34 cellular contexts compared by ENCODE assay signal in genomic region chr19:34856052-34856451, GRCh38.
"Had no signal": no experiment of that assay in that cellular context is flagged by ENCODE, and none has a peak within 500 bp of the region (broad histone marks: within the 10 kb centered on the region; RNA-seq: fewer than 3 reads in every experiment).

No MANE protein-coding gene starts in this region.

- DNase-seq: activated B cell treated with CpG ODN at 0.5 μM for 24 hours; activated CD4-positive, alpha-beta memory T cell treated with anti-CD3 and anti-CD28 coated beads for 36 hours; activated CD4-positive, alpha-beta memory T cell treated with anti-CD3 and anti-CD28 coated beads, Interleukin-2, amount 10 ng/mL, durations not matched to agents 7 days and 5 days; activated CD4-positive, alpha-beta T cell treated with anti-CD3 and anti-CD28 coated beads for 1 hour; activated CD4-positive, alpha-beta T cell treated with anti-CD3 and anti-CD28 coated beads for 36 hours; activated CD4-positive, alpha-beta T cell treated with anti-CD3 and anti-CD28 coated beads for 4 hours; activated CD4-positive, alpha-beta T cell treated with anti-CD3 and anti-CD28 coated beads for 48 hours; activated CD4-positive, alpha-beta T cell treated with anti-CD3 and anti-CD28 coated beads, Interleukin-2, amount 10 ng/mL, durations not matched to agents 24 days and 14 days; activated CD4-positive, alpha-beta T cell treated with anti-CD3 and anti-CD28 coated beads, Interleukin-2, amount 10 ng/mL, durations not matched to agents 7 days and 5 days; activated CD4-positive, alpha-beta T cell treated with anti-CD3 and anti-CD28 coated beads, Interleukin-2, amount 50 U/mL, for 1 hour; activated CD4-positive, alpha-beta T cell treated with anti-CD3 and anti-CD28 coated beads, Interleukin-2, amount 50 U/mL, for 4 hours; activated CD4-positive, alpha-beta T cell treated with anti-CD3 and anti-CD28 coated beads, Interleukin-2, amount 50 U/mL, for 48 hours; activated CD4-positive, CD25-positive, alpha-beta regulatory T cell; activated CD4-positive, CD25-positive, alpha-beta regulatory T cell treated with anti-CD3 and anti-CD28 coated beads, Interleukin-2, amount 50 U/mL, for 72 hours; activated CD8-positive, alpha-beta memory T cell treated with anti-CD3 and anti-CD28 coated beads for 24 hours; activated CD8-positive, alpha-beta memory T cell treated with anti-CD3 and anti-CD28 coated beads, Interleukin-2, amount 10 ng/mL, durations not matched to agents 7 days and 5 days; activated CD8-positive, alpha-beta memory T cell treated with anti-CD3 and anti-CD28 coated beads, Interleukin-2, amount 50 U/mL, for 4 hours; activated CD8-positive, alpha-beta memory T cell treated with anti-CD3 and anti-CD28 coated beads, Interleukin-2, amount 50 U/mL, for 48 hours; activated CD8-positive, alpha-beta T cell treated with anti-CD3 and anti-CD28 coated beads for 36 hours; activated CD8-positive, alpha-beta T cell treated with anti-CD3 and anti-CD28 coated beads, Interleukin-2, amount 10 ng/mL, durations not matched to agents 7 days and 5 days; activated T-cell treated with anti-CD3 and anti-CD28 coated beads for 4 hours; activated T-cell treated with anti-CD3 and anti-CD28 coated beads, Interleukin-2, amount 50 U/mL, for 1 hour; T-helper 1 cell; T-helper 17 cell; T-helper 2 cell; T-helper 9 cell; T1000; WERI-Rb-1 had no signal

- FAIRE-seq: TTC549 had no signal

- H3K27ac ChIP-seq: VCaP, WERI-Rb-1 had no signal

- ATAC-seq: activated CD4-positive, alpha-beta T cell treated with anti-CD3 and anti-CD28 coated beads for 36 hours; activated CD4-positive, CD25-positive, alpha-beta regulatory T cell treated with anti-CD3 and anti-CD28 coated beads, Interleukin-2, amount 50 U/mL, for 24 hours; activated CD8-positive, alpha-beta memory T cell treated with anti-CD3 and anti-CD28 coated beads, Interleukin-2, amount 10 ng/mL, durations not matched to agents 7 days and 5 days; activated CD8-positive, alpha-beta T cell treated with anti-CD3 and anti-CD28 coated beads for 36 hours; activated CD8-positive, alpha-beta T cell treated with anti-CD3 and anti-CD28 coated beads, Interleukin-2, amount 10 ng/mL, durations not matched to agents 7 days and 5 days; T-helper 17 cell; WTC11 had no signal

- H3K27ac Mint-ChIP-seq: activated B cell treated with CpG ODN at 0.5 μM for 24 hours; activated CD4-positive, alpha-beta memory T cell treated with anti-CD3 and anti-CD28 coated beads for 36 hours; activated CD4-positive, alpha-beta memory T cell treated with anti-CD3 and anti-CD28 coated beads, Interleukin-2, amount 10 ng/mL, durations not matched to agents 7 days and 5 days; activated CD4-positive, alpha-beta T cell treated with anti-CD3 and anti-CD28 coated beads for 36 hours; activated CD4-positive, alpha-beta T cell treated with anti-CD3 and anti-CD28 coated beads, Interleukin-2, amount 10 ng/mL, durations not matched to agents 24 days and 14 days; activated CD4-positive, alpha-beta T cell treated with anti-CD3 and anti-CD28 coated beads, Interleukin-2, amount 10 ng/mL, durations not matched to agents 7 days and 5 days; activated CD8-positive, alpha-beta memory T cell treated with anti-CD3 and anti-CD28 coated beads, Interleukin-2, amount 10 ng/mL, durations not matched to agents 7 days and 5 days; activated CD8-positive, alpha-beta T cell treated with anti-CD3 and anti-CD28 coated beads for 36 hours; activated CD8-positive, alpha-beta T cell treated with anti-CD3 and anti-CD28 coated beads, Interleukin-2, amount 10 ng/mL, durations not matched to agents 7 days and 5 days; T-helper 1 cell treated with Interleukin-12 subunit alpha and Interleukin-12 subunit beta and Interleukin-4 antibody, amounts not matched to agents 30 μg/mL and 1 μg/mL, for 36 hours; T-helper 17 cell; T-helper 2 cell treated with Interferon-gamma antibody and Interleukin-4, amounts not matched to agents 5 μg/mL and 100 μg/mL, for 36 hours; WTC11 had no signal

- H3K36me3 ChIP-seq: WERI-Rb-1 had no signal

- H3K4me3 Mint-ChIP-seq: activated B cell treated with CpG ODN at 0.5 μM for 24 hours; activated CD4-positive, alpha-beta memory T cell treated with anti-CD3 and anti-CD28 coated beads for 36 hours; activated CD4-positive, alpha-beta memory T cell treated with anti-CD3 and anti-CD28 coated beads, Interleukin-2, amount 10 ng/mL, durations not matched to agents 7 days and 5 days; activated CD4-positive, alpha-beta T cell treated with anti-CD3 and anti-CD28 coated beads for 36 hours; activated CD4-positive, alpha-beta T cell treated with anti-CD3 and anti-CD28 coated beads, Interleukin-2, amount 10 ng/mL, durations not matched to agents 24 days and 14 days; activated CD4-positive, alpha-beta T cell treated with anti-CD3 and anti-CD28 coated beads, Interleukin-2, amount 10 ng/mL, durations not matched to agents 7 days and 5 days; activated CD8-positive, alpha-beta memory T cell treated with anti-CD3 and anti-CD28 coated beads, Interleukin-2, amount 10 ng/mL, durations not matched to agents 7 days and 5 days; activated CD8-positive, alpha-beta T cell treated with anti-CD3 and anti-CD28 coated beads for 36 hours; activated CD8-positive, alpha-beta T cell treated with anti-CD3 and anti-CD28 coated beads, Interleukin-2, amount 10 ng/mL, durations not matched to agents 7 days and 5 days; T-helper 1 cell treated with Interleukin-12 subunit alpha and Interleukin-12 subunit beta and Interleukin-4 antibody, amounts not matched to agents 30 μg/mL and 1 μg/mL, for 36 hours; T-helper 2 cell treated with Interferon-gamma antibody and Interleukin-4, amounts not matched to agents 5 μg/mL and 100 μg/mL, for 36 hours; WTC11 had no signal

- H3K9me3 Mint-ChIP-seq: activated B cell treated with CpG ODN at 0.5 μM for 24 hours; activated CD8-positive, alpha-beta T cell treated with anti-CD3 and anti-CD28 coated beads for 36 hours had no signal

- H3K27me3 Mint-ChIP-seq: activated B cell treated with CpG ODN at 0.5 μM for 24 hours; activated CD4-positive, alpha-beta memory T cell treated with anti-CD3 and anti-CD28 coated beads for 36 hours; activated CD4-positive, alpha-beta memory T cell treated with anti-CD3 and anti-CD28 coated beads, Interleukin-2, amount 10 ng/mL, durations not matched to agents 7 days and 5 days; activated CD4-positive, alpha-beta T cell treated with anti-CD3 and anti-CD28 coated beads for 36 hours; activated CD4-positive, alpha-beta T cell treated with anti-CD3 and anti-CD28 coated beads, Interleukin-2, amount 10 ng/mL, durations not matched to agents 24 days and 14 days; activated CD4-positive, alpha-beta T cell treated with anti-CD3 and anti-CD28 coated beads, Interleukin-2, amount 10 ng/mL, durations not matched to agents 7 days and 5 days; activated CD8-positive, alpha-beta memory T cell treated with anti-CD3 and anti-CD28 coated beads, Interleukin-2, amount 10 ng/mL, durations not matched to agents 7 days and 5 days; activated CD8-positive, alpha-beta T cell treated with anti-CD3 and anti-CD28 coated beads for 36 hours; T-helper 17 cell had no signal
